24 cellular contexts compared by ENCODE assay signal in the genomic region with DNA sequence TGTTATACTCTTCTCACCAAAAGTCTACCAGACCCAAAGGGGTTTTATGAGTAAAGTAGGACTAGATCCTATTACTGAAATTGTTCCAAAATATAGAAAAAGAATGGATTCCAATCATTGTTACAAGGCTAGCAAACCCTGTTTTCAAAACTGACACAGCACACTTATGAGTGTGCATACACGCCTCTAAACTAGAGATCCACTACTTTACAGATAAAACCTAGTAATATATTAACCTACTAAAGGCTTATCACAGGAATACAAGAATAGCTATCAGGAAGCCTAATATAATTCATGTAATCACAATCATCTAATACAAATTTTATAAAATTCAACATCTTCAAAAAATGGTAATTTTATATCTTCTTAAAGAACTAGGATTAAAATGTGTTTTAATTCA. TPM values are rescaled to one million over a fixed set of nuclear protein-coding genes. Genes with fewer than 3 reads are reported as not detected.
DNase-seq lines count a peak whose midpoint lies in the region; ATAC-seq, FAIRE-seq and TF ChIP-seq lines count a peak whose summit lies in the region.
"Had no signal": no experiment of that assay in that cellular context is flagged by ENCODE, and none has a peak within 500 bp of the region (broad histone marks: within the 10 kb centered on the region; RNA-seq: fewer than 3 reads in every experiment).

No MANE protein-coding gene starts in this region.

- no peak overlapping the region for H3K4me3 Mint-ChIP-seq in nephron progenitor cell
- H3K4me3 Mint-ChIP-seq: B cell; CD4-positive, alpha-beta T cell; CD8-positive, alpha-beta T cell had no signal

- H3K4me1 Mint-ChIP-seq in nephron progenitor cell = peaks cover 63% of the 10 kb centered on the region
- H3K4me1 Mint-ChIP-seq: B cell had no signal

- peak; percentile 64 for FAIRE-seq in G401.6 (lab: Jason Lieb, UNC)
- FAIRE-seq: A204.1, D721Med, GM12892, GM18507 had no signal

- H3K27ac ChIP-seq in VCaP = peak overlapping the region; percentile 80
- H3K27ac ChIP-seq: BLaER1 treated with 17β-estradiol and CSF1 and Interleukin-3, amounts not matched to agents 10 nM and 100 nM; C4-2B had no signal

- peaks cover 17% of the 10 kb centered on the region for H3K36me3 Mint-ChIP-seq in nephron progenitor cell (ENCODE audit: low read depth)

- TF ChIP-seq CTCF in VCaP (conservative IDR thresholded peaks at IDR 0.05) (no peak), nephron progenitor cell (IDR thresholded peaks at IDR 0.05) (no peak)

- ATAC-seq in left lobe of liver = peak; percentile 77
- no peak for ATAC-seq in HG03378 (IDR thresholded peaks at IDR 0.05; ENCODE audit: unreplicated experiment)
- ATAC-seq: CD8-positive, alpha-beta T cell; GM12878 had no signal

- H3K27ac Mint-ChIP-seq in nephron progenitor cell = no peak overlapping the region
- H3K27ac Mint-ChIP-seq: B cell; CD4-positive, alpha-beta T cell; CD8-positive, alpha-beta T cell had no signal

- DNase-seq in fibroblast of peridontal ligament (ENCODE audit: extremely low read depth) (peak; percentile 6), left lobe of liver (ENCODE audit: low spot score) (no peak), HuH-7 (ENCODE audit: low spot score) (no peak), nephron progenitor cell (no peak), ecto neural progenitor cell (ENCODE audit: low spot score) (no peak)
- DNase-seq: 8988T; AML-193; Caco-2; Calu3; CD4-positive, alpha-beta T cell; CD8-positive, alpha-beta T cell; DMS79 treated with DMSO at 0.1 percent for 48 hours; GDM1 had no signal

- peaks cover 6% of the 10 kb centered on the region for H3K9me3 Mint-ChIP-seq in nephron progenitor cell
- H3K9me3 Mint-ChIP-seq: CD4-positive, alpha-beta T cell; CD8-positive, alpha-beta T cell had no signal

- H3K27me3 Mint-ChIP-seq in nephron progenitor cell (ENCODE audit: low read depth, poor library complexity) = peaks cover 3% of the 10 kb centered on the region
- H3K27me3 Mint-ChIP-seq: B cell; CD4-positive, alpha-beta T cell had no signal

RNA-seq across cellular contexts. Expression of gene ERCC6, which starts 52.2 kb away (rescaled TPM):
- total RNA-seq in left lobe of liver = 12.6 TPM
